ENCODE assay signal across 9 cellular contexts in the genomic region with DNA sequence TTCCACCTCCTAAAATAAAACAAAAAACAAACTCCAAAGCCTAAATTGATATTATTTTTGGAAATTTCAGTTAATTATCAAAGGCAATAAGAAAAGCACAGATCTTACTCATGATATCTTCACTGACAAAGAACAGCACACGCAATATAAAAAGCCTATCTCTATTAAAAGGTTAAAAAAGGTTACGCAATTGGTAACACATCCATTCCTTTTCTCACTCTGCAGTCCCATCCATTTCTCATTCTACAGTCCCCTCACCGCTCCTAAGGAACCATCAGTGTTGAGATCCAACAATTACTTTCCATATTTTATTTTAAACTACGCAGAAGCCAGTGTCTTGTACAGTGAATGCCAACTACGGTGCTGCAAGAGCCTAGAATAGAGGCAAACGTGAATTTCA. TPM values are rescaled to one million over a fixed set of nuclear protein-coding genes. Genes with fewer than 3 reads are reported as not detected.
A peak's percentile ranks its signal among the peaks of the same experiment; 100 is the strongest.
DNase-seq lines count a peak whose midpoint lies in the region; ATAC-seq, FAIRE-seq and TF ChIP-seq lines count a peak whose summit lies in the region.
"Had no signal": no experiment of that assay in that cellular context is flagged by ENCODE, and none has a peak within 500 bp of the region (broad histone marks: within the 10 kb centered on the region; RNA-seq: fewer than 3 reads in every experiment).

No MANE protein-coding gene starts in this region.

- H4K8ac ChIP-seq in neuronal stem cell (ENCODE audit: low read depth, low read length) = no peak overlapping the region

- DNase-seq in activated T-cell treated with anti-CD3 and anti-CD28 coated beads, Interleukin-2, amount 50 U/mL, for 72 hours = no peak
- DNase-seq in activated T-cell treated with anti-CD3 and anti-CD28 coated beads for 4 hours = no peak
- peak; percentile 10 for DNase-seq in adipocyte (ENCODE audit: low read depth)
- DNase-seq in type B pancreatic cell (ENCODE audit: extremely low spot score, unreplicated experiment) = no peak
- DNase-seq in RCC 7860 (ENCODE audit: low spot score) = no peak
- no peak for DNase-seq in ACHN
- no peak for DNase-seq in neuronal stem cell (ENCODE audit: low spot score)

- H3K14ac ChIP-seq in neuronal stem cell (ENCODE audit: low read length) = no peak overlapping the region

- no peaks in the 10 kb centered on the region for H3K9me3 Mint-ChIP-seq in activated T-cell treated with anti-CD3 and anti-CD28 coated beads, Interleukin-2, amount 50 U/mL, for 72 hours
- no peaks in the 10 kb centered on the region for H3K9me3 Mint-ChIP-seq in type B pancreatic cell

- H3K27me3 ChIP-seq in adipocyte (replicated peaks; ENCODE audit: control insufficient read depth, insufficient read depth, low read length) (no peaks in the 10 kb centered on the region), liver (ENCODE audit: control insufficient read depth in 4 of 4, insufficient read depth in 4 of 4, low read length in 3 of 4) (no peaks in the 10 kb centered on the region), neuronal stem cell (ENCODE audit: control insufficient read depth in 3 of 3, insufficient read depth in 3 of 3, low read depth in 1 of 3, low read length in 3 of 3) (no peaks in the 10 kb centered on the region)

- no peak for TF ChIP-seq RAD21 in liver (IDR thresholded peaks at IDR 0.05)

- peaks cover 8 to 9% of the 10 kb centered on the region in 2 donors for H3K36me3 Mint-ChIP-seq in activated T-cell treated with anti-CD3 and anti-CD28 coated beads, Interleukin-2, amount 50 U/mL, for 72 hours (ENCODE audit: insufficient read depth in 2 of 2)
- peaks cover 10% of the 10 kb centered on the region for H3K36me3 Mint-ChIP-seq in type B pancreatic cell

- H3K23ac ChIP-seq in neuronal stem cell (ENCODE audit: low read depth, low read length, poor library complexity) = no peak overlapping the region

- in situ Hi-C loops in ACHN (cut with HindIII; ENCODE audit: low pct_ligation_motif_present, low pct_unique_long_range_greater_than_20kb, low sequenced_read_pairs) = no loop called here

- peak overlapping the region; percentile 99 for H3K27ac Mint-ChIP-seq in activated T-cell treated with anti-CD3 and anti-CD28 coated beads, Interleukin-2, amount 50 U/mL, for 72 hours
- peak overlapping the region; percentile 82 for H3K27ac Mint-ChIP-seq in type B pancreatic cell

- H3K4me3 Mint-ChIP-seq in activated T-cell treated with anti-CD3 and anti-CD28 coated beads, Interleukin-2, amount 50 U/mL, for 72 hours = peak overlapping the region; percentile 97 to 100
- peak overlapping the region; percentile 99 for H3K4me3 Mint-ChIP-seq in type B pancreatic cell

- no peak overlapping the region for H3K18ac ChIP-seq in neuronal stem cell (ENCODE audit: low read length)

- H3K9ac ChIP-seq in adipocyte (ENCODE audit: low read length) (peak overlapping the region; percentile 100), liver (ENCODE audit: low read depth in 1 of 2, low read length in 2 of 2) (peak overlapping the region; percentile 37 to 98), neuronal stem cell (ENCODE audit: low read depth, low read length, poor library complexity) (no peak overlapping the region)

- peaks cover 33% of the 10 kb centered on the region for H3K36me3 ChIP-seq in adipocyte (ENCODE audit: control insufficient read depth, insufficient read depth, low read length, severe bottlenecking)
- H3K36me3 ChIP-seq in liver (ENCODE audit: control insufficient read depth in 4 of 4, insufficient read depth in 3 of 4, low read depth in 1 of 4, low read length in 3 of 4) = peaks cover under 1 to 24% (median 9%) of the 10 kb centered on the region in 4 donors
- peaks cover 2 to 42% of the 10 kb centered on the region in 2 donors for H3K36me3 ChIP-seq in neuronal stem cell (replicated peaks in 1 of 2; ENCODE audit: control insufficient read depth in 2 of 2, insufficient read depth in 2 of 2, low read length in 2 of 2)

- H3K4me2 ChIP-seq in neuronal stem cell (ENCODE audit: insufficient read depth, low read length, poor library complexity, severe bottlenecking) = no peak overlapping the region

- H2AFZ ChIP-seq in neuronal stem cell (ENCODE audit: low read length) = no peak overlapping the region

- H3K4me3 ChIP-seq in adipocyte (ENCODE audit: low read length) = peak overlapping the region; percentile 95
- peak overlapping the region; percentile 81 to 96 (median 85) for H3K4me3 ChIP-seq in liver (ENCODE audit: low read depth in 1 of 3, low read length in 3 of 3)
- peak overlapping the region in 1 of 2 donors; percentile 91 for H3K4me3 ChIP-seq in neuronal stem cell (ENCODE audit: low read length in 2 of 2)

- no peaks in the 10 kb centered on the region for H3K27me3 Mint-ChIP-seq in activated T-cell treated with anti-CD3 and anti-CD28 coated beads, Interleukin-2, amount 50 U/mL, for 72 hours (ENCODE audit: low read depth)
- H3K27me3 Mint-ChIP-seq in type B pancreatic cell = peaks cover 5% of the 10 kb centered on the region

- no peak overlapping the region for H2AK5ac ChIP-seq in neuronal stem cell (ENCODE audit: low read depth, low read length)

- FAIRE-seq in RCC 7860 (lab: Jason Lieb, UNC) = no peak
- FAIRE-seq: D721Med had no signal

- peaks cover 20% of the 10 kb centered on the region for H3K4me1 Mint-ChIP-seq in activated T-cell treated with anti-CD3 and anti-CD28 coated beads, Interleukin-2, amount 50 U/mL, for 72 hours (ENCODE audit: low read depth)
- H3K4me1 Mint-ChIP-seq in type B pancreatic cell (ENCODE audit: unreplicated experiment) = peaks cover 11% of the 10 kb centered on the region

- no peak overlapping the region for H3K4ac ChIP-seq in neuronal stem cell (ENCODE audit: low read length)

- no peak for ATAC-seq in activated T-cell treated with anti-CD3 and anti-CD28 coated beads, Interleukin-2, amount 50 U/mL, for 72 hours (replicated peaks in 1 of 2)

- no peak overlapping the region for H2BK15ac ChIP-seq in neuronal stem cell (ENCODE audit: low read length)

- H3K79me1 ChIP-seq in neuronal stem cell (ENCODE audit: low read depth, low read length) = peaks cover 6% of the 10 kb centered on the region

- H3K27ac ChIP-seq in liver (ENCODE audit: low read depth in 1 of 2, low read length in 2 of 2) = no peak overlapping the region
- no peak overlapping the region for H3K27ac ChIP-seq in neuronal stem cell (replicated peaks; ENCODE audit: low read length)

- H3K9me3 ChIP-seq in adipocyte (ENCODE audit: control insufficient read depth, low read length) (no peaks in the 10 kb centered on the region), liver (ENCODE audit: control insufficient read depth in 4 of 4, low read length in 3 of 4) (no peaks in the 10 kb centered on the region), neuronal stem cell (replicated peaks in 1 of 2; ENCODE audit: control insufficient read depth in 2 of 2, insufficient read depth in 1 of 2, low read depth in 1 of 2, low read length in 2 of 2) (no peaks in the 10 kb centered on the region)

- WGBS in liver = 61% methylated on average over 6 of the region's 6 CpGs
- no CpG with 5 or more reads among the region's 6 CpGs for WGBS in neuronal stem cell (ENCODE audit: extremely low coverage in 2 of 2, insufficient read length in 2 of 2, insufficient replicate concordance in 1 of 2), 2 donors

- no peak overlapping the region for H2BK120ac ChIP-seq in neuronal stem cell (ENCODE audit: low read depth, low read length)

- no peak overlapping the region for H4K91ac ChIP-seq in neuronal stem cell (ENCODE audit: low read depth, low read length, poor library complexity)

- H2BK12ac ChIP-seq in neuronal stem cell (ENCODE audit: low read length) = no peak overlapping the region

- H3K4me1 ChIP-seq in adipocyte (ENCODE audit: control insufficient read depth, insufficient read depth, low read length) (peaks cover 42% of the 10 kb centered on the region), liver (ENCODE audit: control insufficient read depth in 4 of 4, insufficient read depth in 4 of 4, low read length in 3 of 4) (peaks cover 4 to 11% (median 9%) of the 10 kb centered on the region in 4 donors), neuronal stem cell (ENCODE audit: control insufficient read depth in 2 of 2, insufficient read depth in 1 of 2, low read depth in 1 of 2, low read length in 2 of 2) (peaks cover 4 to 6% of the 10 kb centered on the region in 2 donors)

- no peak overlapping the region for H2BK5ac ChIP-seq in neuronal stem cell (ENCODE audit: low read length)

- TF ChIP-seq CTCF in liver (IDR thresholded peaks at IDR 0.05; ENCODE audit: low read depth, low read length, missing input control) (no peak), type B pancreatic cell (conservative IDR thresholded peaks at IDR 0.05) (no peak)

TF ChIP-seq in liver, 16 proteins besides CTCF, POLR2A, EP300 and RAD21:
- TF ChIP-seq YY1 (IDR thresholded peaks at IDR 0.05) = peak; percentile 27
- no peak for TF ChIP-seq SP1 (IDR thresholded peaks at IDR 0.05)

RNA-seq across cellular contexts. Expression of gene SEC61G, which starts 1.3 kb away (rescaled TPM):
- 100 to 1,000 TPM in 1 of 2 donors, 10 to 100 TPM in 1; 78.3 to 123 TPM for total RNA-seq in activated T-cell treated with anti-CD3 and anti-CD28 coated beads, Interleukin-2, amount 50 U/mL, for 72 hours
- total RNA-seq in liver (100 to 1,000 TPM in 1 of 2 donors, 10 to 100 TPM in 1; 57.0 to 329 TPM), type B pancreatic cell (ENCODE audit: low replicate concordance) (115 and 124 TPM in 2 replicates)
- polyA plus RNA-seq in liver = 100 to 1,000 TPM; 179 to 276 TPM
- polyA plus RNA-seq in neuronal stem cell (2013, experiment 1 of 2) = 151 TPM
- polyA plus RNA-seq in neuronal stem cell (2013, experiment 2 of 2) = 160 TPM
